In genomic region chr20:63495167-63495720, GRCh38 we compare ENCODE assay signal across 20 cellular contexts. TPM values are rescaled to one million over a fixed set of nuclear protein-coding genes. Genes with fewer than 3 reads are reported as not detected.
DNase-seq lines count a peak whose midpoint lies in the region; ATAC-seq, FAIRE-seq and TF ChIP-seq lines count a peak whose summit lies in the region.
"Had no signal": no experiment of that assay in that cellular context is flagged by ENCODE, and none has a peak within 500 bp of the region (broad histone marks: within the 10 kb centered on the region; RNA-seq: fewer than 3 reads in every experiment).

No MANE protein-coding gene starts in this region.

- H2AFZ ChIP-seq in osteoblast (ENCODE audit: low read length), result no peak overlapping the region
- H2AFZ ChIP-seq: GM23248 had no signal

- H3K36me3 ChIP-seq in endocrine pancreas (ENCODE audit: control insufficient read depth, insufficient read depth, low read length), result peaks cover 23% of the 10 kb centered on the region
- no peaks in the 10 kb centered on the region for H3K36me3 ChIP-seq in osteoblast (ENCODE audit: insufficient read depth, low read length)
- H3K36me3 ChIP-seq: SJCRH30 had no signal

- peak; percentile 58 for FAIRE-seq in urothelium cell line (lab: Jason Lieb, UNC)

- H3K27me3 Mint-ChIP-seq in activated naive CD8-positive, alpha-beta T cell treated with anti-CD3 and anti-CD28 coated beads, Interleukin-2, amount 10 ng/mL, durations not matched to agents 7 days and 5 days, result peaks cover 17% of the 10 kb centered on the region
- peaks cover 23% of the 10 kb centered on the region for H3K27me3 Mint-ChIP-seq in activated naive CD8-positive, alpha-beta T cell treated with anti-CD3 and anti-CD28 coated beads, Interleukin-2, amount 50 U/mL, for 24 hours

- no peaks in the 10 kb centered on the region for H3K36me3 Mint-ChIP-seq in activated naive CD8-positive, alpha-beta T cell treated with anti-CD3 and anti-CD28 coated beads, Interleukin-2, amount 10 ng/mL, durations not matched to agents 7 days and 5 days
- H3K36me3 Mint-ChIP-seq in activated naive CD8-positive, alpha-beta T cell treated with anti-CD3 and anti-CD28 coated beads, Interleukin-2, amount 50 U/mL, for 24 hours (ENCODE audit: low read depth), result no peaks in the 10 kb centered on the region
- H3K36me3 Mint-ChIP-seq: CD4-positive, alpha-beta memory T cell; IgD-negative memory B cell had no signal

- H3K9me3 Mint-ChIP-seq in activated naive CD8-positive, alpha-beta T cell treated with anti-CD3 and anti-CD28 coated beads, Interleukin-2, amount 10 ng/mL, durations not matched to agents 7 days and 5 days, result peaks cover 3% of the 10 kb centered on the region
- H3K9me3 Mint-ChIP-seq in activated naive CD8-positive, alpha-beta T cell treated with anti-CD3 and anti-CD28 coated beads, Interleukin-2, amount 50 U/mL, for 24 hours, result peaks cover 6% of the 10 kb centered on the region
- H3K9me3 Mint-ChIP-seq: IgD-negative memory B cell had no signal

- peak overlapping the region; percentile 33 for H3K9ac ChIP-seq in endocrine pancreas (ENCODE audit: control insufficient read depth, insufficient read depth, low read length)
- H3K9ac ChIP-seq: GM23248 had no signal

- H3K4me1 ChIP-seq in endocrine pancreas (ENCODE audit: control insufficient read depth, insufficient read depth, low read length) (no peaks in the 10 kb centered on the region), osteoblast (ENCODE audit: insufficient read depth, low read length) (peaks cover 4% of the 10 kb centered on the region)
- H3K4me1 ChIP-seq: SJCRH30 had no signal

- no peak for TF ChIP-seq CTCF in osteoblast (IDR thresholded peaks at IDR 0.05; ENCODE audit: extremely low read depth, low read depth, low read length)

- no peak overlapping the region for H3K27ac ChIP-seq in osteoblast (ENCODE audit: low read depth, low read length)
- H3K27ac ChIP-seq: BLaER1 treated with 17β-estradiol and CSF1 and Interleukin-3, amounts not matched to agents 10 nM and 100 nM; GM23248; RWPE1; SJCRH30 had no signal

- no peaks in the 10 kb centered on the region for H4K20me1 ChIP-seq in osteoblast (ENCODE audit: insufficient read depth, low read length)

- H3K4me3 ChIP-seq in endocrine pancreas (ENCODE audit: control insufficient read depth, insufficient read depth, low read length) (no peak overlapping the region), osteoblast (ENCODE audit: insufficient read depth, low read length) (no peak overlapping the region)
- H3K4me3 ChIP-seq: BLaER1 treated with 17β-estradiol and CSF1 and Interleukin-3, amounts not matched to agents 10 nM and 100 nM; GM23248; HAP-1; SJCRH30 had no signal

- H3K27ac Mint-ChIP-seq in activated naive CD8-positive, alpha-beta T cell treated with anti-CD3 and anti-CD28 coated beads, Interleukin-2, amount 10 ng/mL, durations not matched to agents 7 days and 5 days, result no peak overlapping the region
- H3K27ac Mint-ChIP-seq in activated naive CD8-positive, alpha-beta T cell treated with anti-CD3 and anti-CD28 coated beads, Interleukin-2, amount 50 U/mL, for 24 hours, result no peak overlapping the region
- H3K27ac Mint-ChIP-seq: CD4-positive, alpha-beta memory T cell had no signal

- DNase-seq in activated naive CD8-positive, alpha-beta T cell treated with anti-CD3 and anti-CD28 coated beads, Interleukin-2, amount 10 ng/mL, durations not matched to agents 7 days and 5 days, result peak; percentile 29
- no peak for DNase-seq in activated naive CD8-positive, alpha-beta T cell treated with anti-CD3 and anti-CD28 coated beads, Interleukin-2, amount 50 U/mL, for 24 hours
- peak; percentile 58 for DNase-seq in osteoblast (ENCODE audit: insufficient read length, low spot score, missing footprints)
- no peak for DNase-seq in urothelium cell line (ENCODE audit: low spot score)
- no peak for DNase-seq in NCI-H1092 treated with DMSO at 0.1 percent for 48 hours (lab: John Stamatoyannopoulos, UW)
- DNase-seq in SHP77 (lab: John Stamatoyannopoulos, UW), result no peak
- DNase-seq: CD4-positive, alpha-beta memory T cell; GM23248; NCI-H2029 treated with DMSO at 0.1 percent for 48 hours; NCI-H226; NCI-H510A treated with DMSO at 0.1 percent for 48 hours; NCI-H748 treated with DMSO at 0.1 percent for 48 hours had no signal

- POLR2A ChIA-PET in activated naive CD8-positive, alpha-beta T cell treated with anti-CD3 and anti-CD28 coated beads, Interleukin-2, amount 10 ng/mL, durations not matched to agents 7 days and 5 days (lab: Charles Lee), result no interaction called here

- ATAC-seq in activated naive CD8-positive, alpha-beta T cell treated with anti-CD3 and anti-CD28 coated beads, Interleukin-2, amount 10 ng/mL, durations not matched to agents 7 days and 5 days (ENCODE audit: low read depth), result no peak
- ATAC-seq in activated naive CD8-positive, alpha-beta T cell treated with anti-CD3 and anti-CD28 coated beads, Interleukin-2, amount 50 U/mL, for 24 hours, result no peak

- no peak overlapping the region for H3K4me2 ChIP-seq in osteoblast (ENCODE audit: insufficient read depth, low read length)

- peaks cover 2% of the 10 kb centered on the region for H3K4me1 Mint-ChIP-seq in activated naive CD8-positive, alpha-beta T cell treated with anti-CD3 and anti-CD28 coated beads, Interleukin-2, amount 10 ng/mL, durations not matched to agents 7 days and 5 days
- H3K4me1 Mint-ChIP-seq in activated naive CD8-positive, alpha-beta T cell treated with anti-CD3 and anti-CD28 coated beads, Interleukin-2, amount 50 U/mL, for 24 hours, result peaks cover 2% of the 10 kb centered on the region

- H3K9me3 ChIP-seq in endocrine pancreas (ENCODE audit: control insufficient read depth, low read length), result no peaks in the 10 kb centered on the region
- no peaks in the 10 kb centered on the region for H3K9me3 ChIP-seq in osteoblast (ENCODE audit: low read depth, low read length)
- H3K9me3 ChIP-seq: HAP-1, SJCRH30 had no signal

- H3K4me3 Mint-ChIP-seq in activated naive CD8-positive, alpha-beta T cell treated with anti-CD3 and anti-CD28 coated beads, Interleukin-2, amount 10 ng/mL, durations not matched to agents 7 days and 5 days, result no peak overlapping the region
- no peak overlapping the region for H3K4me3 Mint-ChIP-seq in activated naive CD8-positive, alpha-beta T cell treated with anti-CD3 and anti-CD28 coated beads, Interleukin-2, amount 50 U/mL, for 24 hours
- H3K4me3 Mint-ChIP-seq: CD4-positive, alpha-beta memory T cell had no signal

- H3K27me3 ChIP-seq in endocrine pancreas (ENCODE audit: control insufficient read depth, insufficient read depth, low read length) (no peaks in the 10 kb centered on the region), osteoblast (ENCODE audit: insufficient read depth, low read length) (peaks cover 25% of the 10 kb centered on the region)

- H3K79me2 ChIP-seq in osteoblast (ENCODE audit: insufficient read depth, low read length), result no peaks in the 10 kb centered on the region

RNA-seq across cellular contexts. Expression of gene EEF1A2, which starts 3.6 kb away (rescaled TPM):
- under 1 TPM in 1 of 2 experiments, not detected in 1; 0.26 TPM for total RNA-seq in activated naive CD8-positive, alpha-beta T cell treated with anti-CD3 and anti-CD28 coated beads, Interleukin-2, amount 10 ng/mL, durations not matched to agents 7 days and 5 days
- not detected in 2 replicates for total RNA-seq in osteoblast

RNA-seq across cellular contexts. Expression of gene KCNQ2, which starts 22.8 kb away (rescaled TPM):
- total RNA-seq in activated naive CD8-positive, alpha-beta T cell treated with anti-CD3 and anti-CD28 coated beads, Interleukin-2, amount 10 ng/mL, durations not matched to agents 7 days and 5 days, result under 1 TPM; 0.19 to 0.37 TPM
- total RNA-seq in osteoblast, result 0.36 TPM in 1 of 2 replicates, not detected in the other
- total RNA-seq: CD4-positive, alpha-beta memory T cell; GM23248; SJCRH30 had no signal

RNA-seq across cellular contexts. Expression of gene PPDPF, which starts 25.3 kb away (rescaled TPM):
- total RNA-seq in activated naive CD8-positive, alpha-beta T cell treated with anti-CD3 and anti-CD28 coated beads, Interleukin-2, amount 10 ng/mL, durations not matched to agents 7 days and 5 days, result 100 to 1,000 TPM; 242 to 248 TPM
- 52.2 and 85.4 TPM in 2 replicates for total RNA-seq in osteoblast

RNA-seq across cellular contexts. Expression of gene PTK6, which starts 41.9 kb away (rescaled TPM):
- total RNA-seq in activated naive CD8-positive, alpha-beta T cell treated with anti-CD3 and anti-CD28 coated beads, Interleukin-2, amount 10 ng/mL, durations not matched to agents 7 days and 5 days, result under 1 TPM; 0.11 to 0.31 TPM
- total RNA-seq in osteoblast, result under 0.01 TPM in 1 of 2 replicates, not detected in the other
- total RNA-seq: CD4-positive, alpha-beta memory T cell; GM23248; HT1080 had no signal

RNA-seq across cellular contexts. Expression of gene SRMS, which starts 52.3 kb away (rescaled TPM):
- not detected for total RNA-seq in activated naive CD8-positive, alpha-beta T cell treated with anti-CD3 and anti-CD28 coated beads, Interleukin-2, amount 10 ng/mL, durations not matched to agents 7 days and 5 days
- total RNA-seq in osteoblast, result not detected in 2 replicates
- total RNA-seq: CD4-positive, alpha-beta memory T cell; G401; GM23248; HT1080; SJCRH30 had no signal

Comparison
In these comparisons a context has a peak if more than half of its experiments do, and no peak if none do; other contexts are left out.
1. DNase-seq: peak in activated naive CD8-positive, alpha-beta T cell treated with anti-CD3 and anti-CD28 coated beads, Interleukin-2, amount 10 ng/mL, durations not matched to agents 7 days and 5 days (single experiment) and osteoblast (single experiment); none in activated naive CD8-positive, alpha-beta T cell treated with anti-CD3 and anti-CD28 coated beads, Interleukin-2, amount 50 U/mL, for 24 hours (single experiment), urothelium cell line (single experiment), NCI-H1092 treated with DMSO at 0.1 percent for 48 hours (single experiment) and SHP77 (0 of 2).